1 cellular context compared by ENCODE assay signal in genomic region chr21:44866780-44867179, GRCh38.
TF ChIP-seq lines count a peak whose summit lies in the region.

No MANE protein-coding gene starts in this region.

TF ChIP-seq in endothelial cell of umbilical vein, 7 proteins besides CTCF, POLR2A, EP300 and RAD21:
- no peak for TF ChIP-seq MYC (IDR thresholded peaks at IDR 0.05; ENCODE audit: low read depth, low read length)
- TF ChIP-seq GATA2 (IDR thresholded peaks at IDR 0.05; ENCODE audit: insufficient read depth, insufficient read length, low read depth, low read length): no peak
- TF ChIP-seq POLR2AphosphoS5 (IDR thresholded peaks at IDR 0.05; ENCODE audit: insufficient read depth, low read depth, low read length): peak; percentile 50
- no peak for TF ChIP-seq EZH2 (IDR thresholded peaks at IDR 0.05; ENCODE audit: borderline replicate concordance, low read depth, low read length, severe bottlenecking)
- TF ChIP-seq JUN (IDR thresholded peaks at IDR 0.05; ENCODE audit: borderline replicate concordance, insufficient read depth, insufficient read length, low read depth): peak; percentile 50
- peak; percentile 41 for TF ChIP-seq FOS (IDR thresholded peaks at IDR 0.05; ENCODE audit: borderline replicate concordance, insufficient read depth, low read length)
- TF ChIP-seq, protein P1, sequence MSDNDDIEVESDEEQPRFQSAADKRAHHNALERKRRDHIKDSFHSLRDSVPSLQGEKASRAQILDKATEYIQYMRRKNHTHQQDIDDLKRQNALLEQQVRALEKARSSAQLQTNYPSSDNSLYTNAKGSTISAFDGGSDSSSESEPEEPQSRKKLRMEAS (IDR thresholded peaks at IDR 0.05; ENCODE audit: insufficient read depth, insufficient read length): no peak
TF ChIP-seq in endothelial cell of umbilical vein: peak in this region for 3.
